ENCODE assay signal across 3 cellular contexts in genomic region chr20:10680571-10680970, GRCh38.
TF ChIP-seq lines count a peak whose summit lies in the region.

No MANE protein-coding gene starts in this region.

TF ChIP-seq in HepG2, 621 proteins besides CTCF, POLR2A, EP300 and RAD21:
- TF ChIP-seq CEBPB (IDR thresholded peaks at IDR 0.05; ENCODE audit: borderline replicate concordance, low read depth, low read length), result peak; percentile 64; the same call in 1 of the 2 replicates
- no peak for TF ChIP-seq NFE2L1 (CRISPR knock-in tag; IDR thresholded peaks at IDR 0.05; ENCODE audit: borderline replicate concordance)

TF ChIP-seq in HCT116, 20 proteins besides CTCF, POLR2A, EP300 and RAD21:
- TF ChIP-seq CBX3 (IDR thresholded peaks at IDR 0.05; ENCODE audit: low read depth) (0 out of 2 replicates have a peak, but pooled peaks have one; percentile 27), EZH2 (IDR thresholded peaks at IDR 0.05) (no peak)

TF ChIP-seq in IMR-90, 13 proteins besides CTCF, POLR2A, EP300 and RAD21:
- TF ChIP-seq ELK1 (IDR thresholded peaks at IDR 0.05; ENCODE audit: borderline replicate concordance, low read depth, low read length) (no peak), CEBPB (IDR thresholded peaks at IDR 0.05; ENCODE audit: low read depth, low read length) (peak; percentile 55; the same call in 1 of the 2 replicates)
